ENCODE assay signal across 12 cellular contexts in the genomic region with DNA sequence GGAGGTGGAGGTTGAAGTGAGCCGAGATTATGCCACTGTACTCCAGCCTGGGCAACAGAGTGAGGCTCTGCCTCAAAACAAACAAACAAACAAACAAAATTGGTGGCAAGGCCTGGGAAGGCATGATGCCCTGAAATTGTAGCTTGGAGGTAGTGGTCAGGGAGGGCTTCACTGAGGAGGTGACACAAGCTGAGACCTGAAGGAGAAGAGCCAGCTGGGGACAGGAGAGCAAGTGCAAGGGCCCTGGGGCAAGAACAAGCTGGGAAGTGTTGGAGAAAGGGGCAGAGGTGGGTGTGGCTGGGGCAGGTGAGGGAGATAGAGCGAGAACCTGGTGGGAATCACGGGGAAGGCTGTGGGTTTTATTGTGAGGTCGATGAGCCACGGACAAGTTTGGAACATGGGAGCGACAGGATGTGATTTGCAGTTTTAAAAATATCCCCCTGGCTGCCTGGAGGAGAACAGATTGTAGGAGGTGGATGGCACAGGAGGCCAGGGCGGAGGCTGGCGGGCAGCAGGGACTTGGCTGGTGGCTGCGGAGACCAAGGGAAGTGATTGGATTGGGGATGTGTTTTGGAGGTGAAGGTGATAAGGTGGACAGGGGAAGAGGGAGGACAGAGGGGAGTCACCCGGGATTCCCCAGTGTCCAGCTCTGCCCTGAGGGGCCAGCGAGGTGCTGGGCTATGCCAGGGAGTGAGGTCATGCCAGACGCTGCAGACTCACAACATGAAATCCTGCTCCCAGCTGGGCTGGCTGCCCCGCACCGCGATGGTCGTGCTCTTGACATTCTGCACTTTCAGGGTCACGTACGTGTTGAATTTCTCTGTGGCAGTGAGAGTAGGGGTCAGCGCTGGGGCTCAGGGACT. TPM values are rescaled to one million over a fixed set of nuclear protein-coding genes. Genes with fewer than 3 reads are reported as not detected.
"Had no signal": no experiment of that assay in that cellular context is flagged by ENCODE, and none has a peak within 500 bp of the region (broad histone marks: within the 10 kb centered on the region; RNA-seq: fewer than 3 reads in every experiment).

No MANE protein-coding gene starts in this region.

- DNase-seq: activated CD8-positive, alpha-beta memory T cell treated with anti-CD3 and anti-CD28 coated beads, Interleukin-2, amount 50 U/mL, for 4 hours; activated CD8-positive, alpha-beta T cell treated with anti-CD3 and anti-CD28 coated beads for 36 hours; activated gamma-delta T cell treated with Interleukin-2 at 50 U/mL for 16 hours; activated naive CD8-positive, alpha-beta T cell treated with anti-CD3 and anti-CD28 coated beads, Interleukin-2, amount 50 U/mL, for 24 hours; activated T-cell treated with anti-CD3 and anti-CD28 coated beads, Interleukin-2, amount 50 U/mL, for 72 hours; immature natural killer cell; naive thymus-derived CD8-positive, alpha-beta T cell; psoas muscle; spleen; stimulated activated CD4-positive, alpha-beta T cell treated with anti-CD3 and anti-CD28 coated beads, Interleukin-1b, Interleukin-23, amount 100 ng/mL, for 48 hours; stimulated activated naive CD4-positive, alpha-beta T cell had no signal

- H3K9me3 ChIP-seq: psoas muscle, spleen had no signal

- H3K4me3 ChIP-seq: lung, psoas muscle, spleen had no signal

- H3K4me1 ChIP-seq: psoas muscle had no signal

- H3K27ac ChIP-seq: psoas muscle, spleen had no signal

- H3K36me3 ChIP-seq: spleen had no signal

RNA-seq across cellular contexts. Expression of gene UNC13A, which starts 14.0 kb away (rescaled TPM):
- total RNA-seq: activated CD8-positive, alpha-beta T cell treated with anti-CD3 and anti-CD28 coated beads for 36 hours had no signal
- polyA plus RNA-seq: immature natural killer cell had no signal
